Comparison of ENCODE assay signal across 21 cellular contexts in the genomic region with DNA sequence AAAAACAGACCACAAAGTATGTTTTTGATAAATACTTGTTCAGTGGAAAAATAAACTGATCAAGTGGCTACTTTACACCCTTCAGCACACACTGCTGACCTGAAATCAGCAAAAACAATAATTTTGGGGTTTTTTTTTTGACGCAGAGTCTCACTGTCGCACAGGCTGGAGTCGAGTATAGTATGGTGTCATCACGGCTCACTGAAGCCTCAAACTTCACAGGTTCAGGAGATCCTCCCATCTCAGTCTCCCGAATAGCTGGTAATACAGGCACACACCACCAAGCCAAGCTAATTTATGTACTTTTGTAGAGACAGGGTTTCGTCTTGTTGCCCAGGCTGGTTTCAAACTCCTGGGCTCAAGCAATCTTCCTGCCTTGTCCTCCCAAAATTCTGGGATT.
DNase-seq lines count a peak whose midpoint lies in the region; ATAC-seq lines count a peak whose summit lies in the region.
"Had no signal": no experiment of that assay in that cellular context is flagged by ENCODE, and none has a peak within 500 bp of the region (broad histone marks: within the 10 kb centered on the region; RNA-seq: fewer than 3 reads in every experiment).

No MANE protein-coding gene starts in this region.

- in situ Hi-C loops in ACHN (cut with HindIII; ENCODE audit: low pct_ligation_motif_present, low pct_unique_long_range_greater_than_20kb, low sequenced_read_pairs): no loop called here

- no peak for DNase-seq in activated T-cell treated with anti-CD3 and anti-CD28 coated beads, Interleukin-2, amount 50 U/mL, for 72 hours
- DNase-seq in activated T-cell treated with anti-CD3 and anti-CD28 coated beads, Interleukin-2, amount 50 U/mL, for 48 hours: no peak
- no peak for DNase-seq in activated CD8-positive, alpha-beta T cell treated with anti-CD3 and anti-CD28 coated beads, Interleukin-2, amount 10 ng/mL, durations not matched to agents 7 days and 5 days
- DNase-seq in naive thymus-derived CD4-positive, alpha-beta T cell: no peak
- no peak for DNase-seq in stimulated activated effector memory CD8-positive, alpha-beta T cell treated with anti-CD3 and anti-CD28 coated beads, Interleukin-12 subunit alpha, Interleukin-12 subunit beta, amount 100 ng/mL, for 72 hours (ENCODE audit: low spot score in 2 of 2)
- no peak for DNase-seq in T-helper 9 cell
- DNase-seq in ACHN: no peak
- DNase-seq in NCI-H2107 (lab: John Stamatoyannopoulos, UW): no peak
- DNase-seq: BE2C; CD4-positive, alpha-beta T cell; DMS153; NCI-H1417 treated with DMSO at 0.1 percent for 48 hours; NCI-H187; NCI-H2227 treated with DMSO at 0.1 percent for 48 hours; NCI-H510A; NCI-H748 treated with DMSO at 0.1 percent for 48 hours; PC-9; RPMI8226; SHP77 had no signal

- H3K36me3 ChIP-seq in naive thymus-derived CD4-positive, alpha-beta T cell (ENCODE audit: control insufficient read depth in 2 of 3, insufficient read depth in 3 of 3, low read length in 3 of 3): peaks cover 0 to 16% (median 0%) of the 10 kb centered on the region in 3 experiments
- H3K36me3 ChIP-seq: BE2C had no signal

- H3K4me1 Mint-ChIP-seq in activated T-cell treated with anti-CD3 and anti-CD28 coated beads, Interleukin-2, amount 50 U/mL, for 72 hours (ENCODE audit: low read depth): no peaks in the 10 kb centered on the region
- peaks cover 37% of the 10 kb centered on the region for H3K4me1 Mint-ChIP-seq in activated CD8-positive, alpha-beta T cell treated with anti-CD3 and anti-CD28 coated beads, Interleukin-2, amount 10 ng/mL, durations not matched to agents 7 days and 5 days (ENCODE audit: low read depth)
- peaks cover 0 to 15% (median 0%) of the 10 kb centered on the region in 7 donors for H3K4me1 Mint-ChIP-seq in naive thymus-derived CD4-positive, alpha-beta T cell
- H3K4me1 Mint-ChIP-seq in stimulated activated effector memory CD8-positive, alpha-beta T cell treated with anti-CD3 and anti-CD28 coated beads, Interleukin-12 subunit alpha, Interleukin-12 subunit beta, amount 100 ng/mL, for 72 hours: peaks cover 68% of the 10 kb centered on the region
- H3K4me1 Mint-ChIP-seq: IgD-negative memory B cell had no signal

- H3K27me3 ChIP-seq in naive thymus-derived CD4-positive, alpha-beta T cell (ENCODE audit: control insufficient read depth in 2 of 2, insufficient read depth in 2 of 2, low read length in 2 of 2): no peaks in the 10 kb centered on the region

- ATAC-seq in activated T-cell treated with anti-CD3 and anti-CD28 coated beads, Interleukin-2, amount 50 U/mL, for 72 hours (replicated peaks in 1 of 2): peak in 1 of 2 donors; percentile 41
- ATAC-seq in activated CD8-positive, alpha-beta T cell treated with anti-CD3 and anti-CD28 coated beads, Interleukin-2, amount 10 ng/mL, durations not matched to agents 7 days and 5 days: no peak
- peak; percentile 62 for ATAC-seq in naive thymus-derived CD4-positive, alpha-beta T cell
- ATAC-seq in stimulated activated effector memory CD8-positive, alpha-beta T cell treated with anti-CD3 and anti-CD28 coated beads, Interleukin-12 subunit alpha, Interleukin-12 subunit beta, amount 100 ng/mL, for 72 hours: peak; percentile 62
- ATAC-seq: A549 had no signal

- no peak overlapping the region for H3K27ac ChIP-seq in naive thymus-derived CD4-positive, alpha-beta T cell (ENCODE audit: low read depth, low read length)
- H3K27ac ChIP-seq: A549, PC-9 had no signal

- no peaks in the 10 kb centered on the region for H3K9me3 ChIP-seq in naive thymus-derived CD4-positive, alpha-beta T cell (ENCODE audit: control insufficient read depth in 2 of 3, low read length in 3 of 3)
- H3K9me3 ChIP-seq: A549, BE2C had no signal

- POLR2A ChIA-PET in activated CD8-positive, alpha-beta T cell treated with anti-CD3 and anti-CD28 coated beads, Interleukin-2, amount 10 ng/mL, durations not matched to agents 7 days and 5 days (lab: Charles Lee): no interaction called here
- POLR2A ChIA-PET in naive thymus-derived CD4-positive, alpha-beta T cell (lab: Charles Lee): no interaction called here

- CTCF ChIA-PET in activated CD8-positive, alpha-beta T cell treated with anti-CD3 and anti-CD28 coated beads, Interleukin-2, amount 10 ng/mL, durations not matched to agents 7 days and 5 days (lab: Charles Lee): interaction anchor here (2.2 kb wide), 1 partner anchor 27 kb away, joined by 8 read pairs; no protein-coding TSS in a partner anchor
- CTCF ChIA-PET in naive thymus-derived CD4-positive, alpha-beta T cell (lab: Charles Lee): interaction anchor here (0.6 kb wide), 1 partner anchor 124 kb away, joined by 3 read pairs; no protein-coding TSS in a partner anchor

- H3K4me3 ChIP-seq in naive thymus-derived CD4-positive, alpha-beta T cell (ENCODE audit: low read length): no peak overlapping the region
- H3K4me3 ChIP-seq: A549, PC-9 had no signal

- intact Hi-C loops in naive thymus-derived CD4-positive, alpha-beta T cell (cut with micrococcal nuclease): no loop called here

- H3K4me1 ChIP-seq in naive thymus-derived CD4-positive, alpha-beta T cell (ENCODE audit: control insufficient read depth in 2 of 2, insufficient read depth in 2 of 2, low read length in 2 of 2): peaks cover 0 to 27% of the 10 kb centered on the region in 2 donors
- H3K4me1 ChIP-seq: A549, BE2C had no signal

- peak overlapping the region in 1 of 2 donors; percentile 70 for H3K4me3 Mint-ChIP-seq in activated T-cell treated with anti-CD3 and anti-CD28 coated beads, Interleukin-2, amount 50 U/mL, for 72 hours
- peak overlapping the region; percentile 31 for H3K4me3 Mint-ChIP-seq in activated CD8-positive, alpha-beta T cell treated with anti-CD3 and anti-CD28 coated beads, Interleukin-2, amount 10 ng/mL, durations not matched to agents 7 days and 5 days
- H3K4me3 Mint-ChIP-seq in naive thymus-derived CD4-positive, alpha-beta T cell: no peak overlapping the region
- H3K4me3 Mint-ChIP-seq in stimulated activated effector memory CD8-positive, alpha-beta T cell treated with anti-CD3 and anti-CD28 coated beads, Interleukin-12 subunit alpha, Interleukin-12 subunit beta, amount 100 ng/mL, for 72 hours: peak overlapping the region; percentile 76
- H3K4me3 Mint-ChIP-seq: CD4-positive, alpha-beta T cell; IgD-negative memory B cell had no signal

- no peaks in the 10 kb centered on the region for H3K9me3 Mint-ChIP-seq in activated T-cell treated with anti-CD3 and anti-CD28 coated beads, Interleukin-2, amount 50 U/mL, for 72 hours
- H3K9me3 Mint-ChIP-seq in activated CD8-positive, alpha-beta T cell treated with anti-CD3 and anti-CD28 coated beads, Interleukin-2, amount 10 ng/mL, durations not matched to agents 7 days and 5 days (ENCODE audit: insufficient read depth): no peaks in the 10 kb centered on the region
- no peaks in the 10 kb centered on the region for H3K9me3 Mint-ChIP-seq in naive thymus-derived CD4-positive, alpha-beta T cell
- H3K9me3 Mint-ChIP-seq in stimulated activated effector memory CD8-positive, alpha-beta T cell treated with anti-CD3 and anti-CD28 coated beads, Interleukin-12 subunit alpha, Interleukin-12 subunit beta, amount 100 ng/mL, for 72 hours: no peaks in the 10 kb centered on the region
- H3K9me3 Mint-ChIP-seq: CD4-positive, alpha-beta T cell; IgD-negative memory B cell had no signal

- no peaks in the 10 kb centered on the region for H3K27me3 Mint-ChIP-seq in activated T-cell treated with anti-CD3 and anti-CD28 coated beads, Interleukin-2, amount 50 U/mL, for 72 hours (ENCODE audit: low read depth)
- no peaks in the 10 kb centered on the region for H3K27me3 Mint-ChIP-seq in activated CD8-positive, alpha-beta T cell treated with anti-CD3 and anti-CD28 coated beads, Interleukin-2, amount 10 ng/mL, durations not matched to agents 7 days and 5 days (ENCODE audit: low read depth)
- no peaks in the 10 kb centered on the region for H3K27me3 Mint-ChIP-seq in naive thymus-derived CD4-positive, alpha-beta T cell
- H3K27me3 Mint-ChIP-seq: CD4-positive, alpha-beta T cell; IgD-negative memory B cell had no signal

- H3K36me3 Mint-ChIP-seq in activated T-cell treated with anti-CD3 and anti-CD28 coated beads, Interleukin-2, amount 50 U/mL, for 72 hours (ENCODE audit: insufficient read depth in 2 of 2): peaks cover 0 to 2% of the 10 kb centered on the region in 2 donors
- peaks cover 66% of the 10 kb centered on the region for H3K36me3 Mint-ChIP-seq in activated CD8-positive, alpha-beta T cell treated with anti-CD3 and anti-CD28 coated beads, Interleukin-2, amount 10 ng/mL, durations not matched to agents 7 days and 5 days (ENCODE audit: low read depth)
- peaks cover 0 to 19% (median 5%) of the 10 kb centered on the region in 5 donors for H3K36me3 Mint-ChIP-seq in naive thymus-derived CD4-positive, alpha-beta T cell
- H3K36me3 Mint-ChIP-seq in stimulated activated effector memory CD8-positive, alpha-beta T cell treated with anti-CD3 and anti-CD28 coated beads, Interleukin-12 subunit alpha, Interleukin-12 subunit beta, amount 100 ng/mL, for 72 hours: peaks cover 96% of the 10 kb centered on the region
- H3K36me3 Mint-ChIP-seq: IgD-negative memory B cell had no signal

- peak overlapping the region; percentile 84 for H3K27ac Mint-ChIP-seq in activated T-cell treated with anti-CD3 and anti-CD28 coated beads, Interleukin-2, amount 50 U/mL, for 72 hours
- peak overlapping the region; percentile 37 for H3K27ac Mint-ChIP-seq in activated CD8-positive, alpha-beta T cell treated with anti-CD3 and anti-CD28 coated beads, Interleukin-2, amount 10 ng/mL, durations not matched to agents 7 days and 5 days
- no peak overlapping the region for H3K27ac Mint-ChIP-seq in naive thymus-derived CD4-positive, alpha-beta T cell
- H3K27ac Mint-ChIP-seq in stimulated activated effector memory CD8-positive, alpha-beta T cell treated with anti-CD3 and anti-CD28 coated beads, Interleukin-12 subunit alpha, Interleukin-12 subunit beta, amount 100 ng/mL, for 72 hours: peak overlapping the region; percentile 94
- H3K27ac Mint-ChIP-seq: CD4-positive, alpha-beta T cell had no signal

Comparison
In these comparisons a context has a peak if more than half of its experiments do, and no peak if none do; other contexts are left out.
1. H3K27ac Mint-ChIP-seq: peak in activated T-cell treated with anti-CD3 and anti-CD28 coated beads, Interleukin-2, amount 50 U/mL, for 72 hours (single experiment), activated CD8-positive, alpha-beta T cell treated with anti-CD3 and anti-CD28 coated beads, Interleukin-2, amount 10 ng/mL, durations not matched to agents 7 days and 5 days (single experiment) and stimulated activated effector memory CD8-positive, alpha-beta T cell treated with anti-CD3 and anti-CD28 coated beads, Interleukin-12 subunit alpha, Interleukin-12 subunit beta, amount 100 ng/mL, for 72 hours (single experiment); none in naive thymus-derived CD4-positive, alpha-beta T cell (0 of 9).
2. H3K4me3 Mint-ChIP-seq: peak in activated CD8-positive, alpha-beta T cell treated with anti-CD3 and anti-CD28 coated beads, Interleukin-2, amount 10 ng/mL, durations not matched to agents 7 days and 5 days (single experiment) and stimulated activated effector memory CD8-positive, alpha-beta T cell treated with anti-CD3 and anti-CD28 coated beads, Interleukin-12 subunit alpha, Interleukin-12 subunit beta, amount 100 ng/mL, for 72 hours (single experiment); none in naive thymus-derived CD4-positive, alpha-beta T cell (0 of 10).